18 cellular contexts compared by ENCODE assay signal in the genomic region with DNA sequence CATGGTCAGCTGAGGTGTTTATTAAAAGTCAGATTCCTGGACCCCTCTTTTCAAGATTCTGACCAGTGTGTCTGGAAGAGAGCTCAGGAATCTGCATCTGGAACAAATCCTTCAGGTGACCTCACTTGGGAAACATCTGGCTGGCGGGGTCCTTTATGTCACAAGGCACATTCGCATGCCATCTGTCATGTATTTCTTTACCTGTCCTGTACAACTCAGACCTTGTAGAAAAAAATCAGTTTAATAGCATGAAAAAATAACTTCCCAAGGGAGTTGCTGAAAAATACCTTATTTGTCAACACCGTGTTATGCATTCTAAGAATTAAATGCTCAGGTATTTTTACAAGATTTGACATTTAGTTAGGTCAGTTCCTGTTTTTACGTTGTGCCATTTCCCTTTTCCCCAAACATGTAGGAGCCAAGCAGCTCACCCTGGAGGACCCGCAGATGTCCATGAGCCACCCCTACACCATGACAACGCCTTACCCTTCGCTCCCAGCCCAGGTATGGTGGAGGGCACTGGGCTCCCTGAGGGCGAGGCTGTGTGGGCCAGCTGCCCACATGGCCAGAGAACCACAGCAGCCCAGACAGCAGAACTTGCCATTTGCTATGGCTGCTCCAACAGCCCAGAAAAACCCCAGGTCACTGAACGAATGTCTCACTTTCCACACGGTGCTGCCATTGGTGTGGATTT. TPM values are rescaled to one million over a fixed set of nuclear protein-coding genes. Genes with fewer than 3 reads are reported as not detected.
DNase-seq lines count a peak whose midpoint lies in the region; ATAC-seq and TF ChIP-seq lines count a peak whose summit lies in the region.
"Had no signal": no experiment of that assay in that cellular context is flagged by ENCODE, and none has a peak within 500 bp of the region (broad histone marks: within the 10 kb centered on the region; RNA-seq: fewer than 3 reads in every experiment).

No MANE protein-coding gene starts in this region.

- peaks cover 61% of the 10 kb centered on the region for H3K4me1 Mint-ChIP-seq in activated T-cell treated with anti-CD3 and anti-CD28 coated beads, Interleukin-2, amount 50 U/mL, for 24 hours (ENCODE audit: low read depth)
- peaks cover 67% of the 10 kb centered on the region for H3K4me1 Mint-ChIP-seq in activated CD8-positive, alpha-beta memory T cell treated with anti-CD3 and anti-CD28 coated beads, Interleukin-2, amount 10 ng/mL, durations not matched to agents 7 days and 5 days

- peak overlapping the region; percentile 97 for H3K27ac Mint-ChIP-seq in activated T-cell treated with anti-CD3 and anti-CD28 coated beads, Interleukin-2, amount 50 U/mL, for 24 hours
- peak overlapping the region; percentile 28 for H3K27ac Mint-ChIP-seq in activated CD8-positive, alpha-beta memory T cell treated with anti-CD3 and anti-CD28 coated beads, Interleukin-2, amount 10 ng/mL, durations not matched to agents 7 days and 5 days

- H3K27me3 ChIP-seq in body of pancreas, result peaks cover 0 to 16% of the 10 kb centered on the region in 2 donors

- H3K4me3 ChIP-seq in body of pancreas, result no peak overlapping the region
- H3K4me3 ChIP-seq: lung, sigmoid colon, uterus had no signal

- H3K27me3 Mint-ChIP-seq in activated T-cell treated with anti-CD3 and anti-CD28 coated beads, Interleukin-2, amount 50 U/mL, for 24 hours, result no peaks in the 10 kb centered on the region
- no peaks in the 10 kb centered on the region for H3K27me3 Mint-ChIP-seq in activated CD8-positive, alpha-beta memory T cell treated with anti-CD3 and anti-CD28 coated beads, Interleukin-2, amount 10 ng/mL, durations not matched to agents 7 days and 5 days

- peaks cover 35% of the 10 kb centered on the region for H3K4me1 ChIP-seq in body of pancreas

- no peak for ATAC-seq in activated CD8-positive, alpha-beta memory T cell treated with anti-CD3 and anti-CD28 coated beads, Interleukin-2, amount 10 ng/mL, durations not matched to agents 7 days and 5 days
- no peak for ATAC-seq in body of pancreas

- CTCF ChIA-PET in activated CD8-positive, alpha-beta memory T cell treated with anti-CD3 and anti-CD28 coated beads, Interleukin-2, amount 10 ng/mL, durations not matched to agents 7 days and 5 days (lab: Charles Lee), result interaction anchor here (0.8 to 6.9 kb wide), 5 partner anchors 129 to 207 kb away, joined by 3 to 50 read pairs (median 4); no protein-coding TSS in a partner anchor

- H3K36me3 Mint-ChIP-seq in activated T-cell treated with anti-CD3 and anti-CD28 coated beads, Interleukin-2, amount 50 U/mL, for 24 hours (ENCODE audit: low read depth), result peaks cover 86% of the 10 kb centered on the region
- H3K36me3 Mint-ChIP-seq in activated CD8-positive, alpha-beta memory T cell treated with anti-CD3 and anti-CD28 coated beads, Interleukin-2, amount 10 ng/mL, durations not matched to agents 7 days and 5 days, result peaks cover 70% of the 10 kb centered on the region

- no peak for TF ChIP-seq CTCF in body of pancreas (IDR thresholded peaks at IDR 0.05)

- no peak for DNase-seq in activated T-cell treated with anti-CD3 and anti-CD28 coated beads, Interleukin-2, amount 50 U/mL, for 24 hours
- DNase-seq in activated T-cell treated with anti-CD3 and anti-CD28 coated beads, Interleukin-2, amount 50 U/mL, for 1 hour, result no peak
- no peak for DNase-seq in activated CD8-positive, alpha-beta memory T cell treated with anti-CD3 and anti-CD28 coated beads, Interleukin-2, amount 10 ng/mL, durations not matched to agents 7 days and 5 days
- DNase-seq in stimulated activated CD8-positive, alpha-beta memory T cell treated with anti-CD3 and anti-CD28 coated beads, Interleukin-4, amount 100 ng/mL, for 48 hours, result peak; percentile 29
- DNase-seq in T1000 (lab: John Stamatoyannopoulos, UW) (no peak), body of pancreas (no peak), AG08396 (ENCODE audit: low spot score) (no peak)
- DNase-seq: activated effector memory CD4-positive, alpha-beta T cell treated with anti-CD3 and anti-CD28 coated beads, Interleukin-2, amount 50 U/mL, for 16 hours; Kasumi-1; NCI-H187 treated with DMSO at 0.1 percent for 48 hours; NCI-H524 treated with DMSO at 0.1 percent for 48 hours; sigmoid colon; stimulated activated CD4-positive, alpha-beta T cell treated with anti-CD3 and anti-CD28 coated beads, Interleukin-4, amount 100 ng/mL, for 1 hour; SW 1271; uterus had no signal

- H3K27ac ChIP-seq in body of pancreas, result no peak overlapping the region
- H3K27ac ChIP-seq: sigmoid colon, uterus had no signal

- 51 to 56% methylated on average over 10 of the region's 10 CpGs for WGBS in body of pancreas, 2 donors

- TF ChIP-seq POLR2A in GM19193 (IDR thresholded peaks at IDR 0.05; ENCODE audit: extremely low read depth, insufficient read depth, insufficient read length) (peak; percentile 65), body of pancreas (IDR thresholded peaks at IDR 0.05) (no peak)

- H3K9me3 ChIP-seq in body of pancreas, result no peaks in the 10 kb centered on the region
- H3K9me3 ChIP-seq: sigmoid colon, uterus had no signal

- H3K36me3 ChIP-seq in body of pancreas (replicated peaks in 1 of 2; ENCODE audit: insufficient read depth in 1 of 2, low read depth in 2 of 2), result no peaks in the 10 kb centered on the region
- H3K36me3 ChIP-seq: sigmoid colon, uterus had no signal

- no peaks in the 10 kb centered on the region for H3K9me3 Mint-ChIP-seq in activated T-cell treated with anti-CD3 and anti-CD28 coated beads, Interleukin-2, amount 50 U/mL, for 24 hours
- no peaks in the 10 kb centered on the region for H3K9me3 Mint-ChIP-seq in activated CD8-positive, alpha-beta memory T cell treated with anti-CD3 and anti-CD28 coated beads, Interleukin-2, amount 10 ng/mL, durations not matched to agents 7 days and 5 days (ENCODE audit: low read depth)

- peak overlapping the region; percentile 91 for H3K4me3 Mint-ChIP-seq in activated T-cell treated with anti-CD3 and anti-CD28 coated beads, Interleukin-2, amount 50 U/mL, for 24 hours
- H3K4me3 Mint-ChIP-seq in activated CD8-positive, alpha-beta memory T cell treated with anti-CD3 and anti-CD28 coated beads, Interleukin-2, amount 10 ng/mL, durations not matched to agents 7 days and 5 days, result peak overlapping the region; percentile 38

- intact Hi-C loops in body of pancreas (cut with DNase I), result no loop called here

RNA-seq across cellular contexts. Expression of gene IRF4, which starts 4.0 kb away (rescaled TPM):
- 100 to 1,000 TPM; 184 to 254 TPM for total RNA-seq in activated CD8-positive, alpha-beta memory T cell treated with anti-CD3 and anti-CD28 coated beads, Interleukin-2, amount 10 ng/mL, durations not matched to agents 7 days and 5 days
- under 1 TPM in 1 of 2 donors, not detected in 1; 0.26 TPM for total RNA-seq in body of pancreas
- total RNA-seq: bronchial epithelial cell had no signal

Comparison
In these comparisons a context has a peak if more than half of its experiments do, and no peak if none do; other contexts are left out.
1. RNA of gene IRF4, which starts 4.0 kb away (total RNA-seq): 184 to 254 TPM in activated CD8-positive, alpha-beta memory T cell treated with anti-CD3 and anti-CD28 coated beads, Interleukin-2, amount 10 ng/mL, durations not matched to agents 7 days and 5 days; 0.26 TPM in body of pancreas; every median in the first group is over 100 times any median in the second.